Comparison of ENCODE assay signal across 9 cellular contexts in genomic region chr1:171805395-171806115, GRCh38. TPM values are rescaled to one million over a fixed set of nuclear protein-coding genes. Genes with fewer than 3 reads are reported as not detected.
DNase-seq lines count a peak whose midpoint lies in the region; ATAC-seq and TF ChIP-seq lines count a peak whose summit lies in the region.
"Had no signal": no experiment of that assay in that cellular context is flagged by ENCODE, and none has a peak within 500 bp of the region (broad histone marks: within the 10 kb centered on the region; RNA-seq: fewer than 3 reads in every experiment).

No MANE protein-coding gene starts in this region.

- intact Hi-C loops in esophagus muscularis mucosa (cut with DNase I): loop anchor here (10.0 kb wide), 1 partner anchor 59 kb away; no protein-coding TSS in a partner anchor
- intact Hi-C loops in activated CD4-positive, alpha-beta memory T cell treated with anti-CD3 and anti-CD28 coated beads for 36 hours (cut with micrococcal nuclease): no loop called here

- no peak for TF ChIP-seq EP300 in esophagus muscularis mucosa (IDR thresholded peaks at IDR 0.05)

- no peak for TF ChIP-seq CTCF in esophagus muscularis mucosa (IDR thresholded peaks at IDR 0.05)

- H3K27me3 Mint-ChIP-seq in CD8-positive, alpha-beta memory T cell: peaks cover 0 to 3% of the 10 kb centered on the region in 2 donors
- no peaks in the 10 kb centered on the region for H3K27me3 Mint-ChIP-seq in activated CD4-positive, alpha-beta memory T cell treated with anti-CD3 and anti-CD28 coated beads for 36 hours

- peak overlapping the region in 6 of 7 donors; percentile 47 to 75 (median 54) for H3K4me3 Mint-ChIP-seq in CD8-positive, alpha-beta memory T cell
- H3K4me3 Mint-ChIP-seq in activated CD4-positive, alpha-beta memory T cell treated with anti-CD3 and anti-CD28 coated beads for 36 hours: no peak overlapping the region

- POLR2A ChIA-PET in CD8-positive, alpha-beta memory T cell (lab: Charles Lee): no interaction called here
- POLR2A ChIA-PET in HEK293T (lab: Yijun Ruan, JAX): interaction anchor here (0.8 to 1.0 kb wide), 2 partner anchors 24 to 36 kb away, joined by 3 to 4 read pairs; partner anchors contain the start of genes DNM3 and METTL13
- POLR2A ChIA-PET in activated CD4-positive, alpha-beta memory T cell treated with anti-CD3 and anti-CD28 coated beads for 36 hours (lab: Charles Lee): no interaction called here

- H3K36me3 Mint-ChIP-seq in CD8-positive, alpha-beta memory T cell: peaks cover 0 to 3% (median 0%) of the 10 kb centered on the region in 3 donors
- H3K36me3 Mint-ChIP-seq in activated CD4-positive, alpha-beta memory T cell treated with anti-CD3 and anti-CD28 coated beads for 36 hours: no peaks in the 10 kb centered on the region

- H3K27ac Mint-ChIP-seq in CD8-positive, alpha-beta memory T cell: peak overlapping the region in 5 of 8 donors; percentile 47 to 76 (median 71)
- no peak overlapping the region for H3K27ac Mint-ChIP-seq in activated CD4-positive, alpha-beta memory T cell treated with anti-CD3 and anti-CD28 coated beads for 36 hours

- no peak for DNase-seq in CD8-positive, alpha-beta memory T cell
- DNase-seq in kidney glomerular epithelial cell (lab: John Stamatoyannopoulos, UW) (peak; percentile 33), T-helper 1 cell (no peak), HEK293T (ENCODE audit: extremely low spot score) (no peak), esophagus muscularis mucosa (ENCODE audit: extremely low spot score) (no peak)
- no peak for DNase-seq in activated CD4-positive, alpha-beta memory T cell treated with anti-CD3 and anti-CD28 coated beads for 36 hours
- DNase-seq: NCI-H1436 treated with DMSO at 0.1 percent for 48 hours had no signal

- ATAC-seq in GM19463 (IDR thresholded peaks at IDR 0.05; ENCODE audit: unreplicated experiment): peak; percentile 80
- peak; percentile 81 for ATAC-seq in HG03378 (IDR thresholded peaks at IDR 0.05; ENCODE audit: unreplicated experiment)

- peaks cover 11 to 17% (median 13%) of the 10 kb centered on the region in 3 donors for H3K4me1 Mint-ChIP-seq in CD8-positive, alpha-beta memory T cell
- H3K4me1 Mint-ChIP-seq in activated CD4-positive, alpha-beta memory T cell treated with anti-CD3 and anti-CD28 coated beads for 36 hours (ENCODE audit: low read depth): peaks cover 3% of the 10 kb centered on the region

- H3K27ac ChIP-seq in CD8-positive, alpha-beta memory T cell (ENCODE audit: low read depth, low read length): no peak overlapping the region
- H3K27ac ChIP-seq in esophagus muscularis mucosa (replicated peaks in 1 of 4): no peak overlapping the region

- CTCF ChIA-PET in CD8-positive, alpha-beta memory T cell (lab: Charles Lee): interaction anchor here (1.2 to 2.7 kb wide), 2 partner anchors 36 to 180 kb away, joined by 3 to 8 read pairs; no protein-coding TSS in a partner anchor
- CTCF ChIA-PET in HEK293T (lab: Yijun Ruan, JAX): interaction anchor here (0.9 to 8.4 kb wide), 2 partner anchors 179 to 291 kb away, joined by 3 to 82 read pairs; no protein-coding TSS in a partner anchor
- CTCF ChIA-PET in activated CD4-positive, alpha-beta memory T cell treated with anti-CD3 and anti-CD28 coated beads for 36 hours (lab: Charles Lee): interaction anchor here (1.1 to 8.5 kb wide), 2 partner anchors 39 to 180 kb away, joined by 4 to 238 read pairs; no protein-coding TSS in a partner anchor

- TF ChIP-seq POLR2A in esophagus muscularis mucosa (IDR thresholded peaks at IDR 0.05; ENCODE audit: low read depth): no peak

- 70% methylated on average over 9 of the region's 9 CpGs for WGBS in esophagus muscularis mucosa

- no peaks in the 10 kb centered on the region for H3K4me1 ChIP-seq in CD8-positive, alpha-beta memory T cell (ENCODE audit: insufficient read depth, low read length)
- H3K4me1 ChIP-seq in esophagus muscularis mucosa: peaks cover 0 to 8% (median 4%) of the 10 kb centered on the region in 4 donors

- H3K36me3 ChIP-seq in CD8-positive, alpha-beta memory T cell (ENCODE audit: insufficient read depth, low read length): no peaks in the 10 kb centered on the region
- H3K36me3 ChIP-seq in esophagus muscularis mucosa: no peaks in the 10 kb centered on the region

- H3K9me3 ChIP-seq in CD8-positive, alpha-beta memory T cell (ENCODE audit: low read length): no peaks in the 10 kb centered on the region
- H3K9me3 ChIP-seq in esophagus muscularis mucosa: no peaks in the 10 kb centered on the region

- no peaks in the 10 kb centered on the region for H3K9me3 Mint-ChIP-seq in CD8-positive, alpha-beta memory T cell
- no peaks in the 10 kb centered on the region for H3K9me3 Mint-ChIP-seq in activated CD4-positive, alpha-beta memory T cell treated with anti-CD3 and anti-CD28 coated beads for 36 hours

- H3K27me3 ChIP-seq in CD8-positive, alpha-beta memory T cell (ENCODE audit: insufficient read depth, low read length, poor library complexity, severe bottlenecking): no peaks in the 10 kb centered on the region
- H3K27me3 ChIP-seq in esophagus muscularis mucosa: no peaks in the 10 kb centered on the region

- peak overlapping the region; percentile 4 for H3K4me3 ChIP-seq in CD8-positive, alpha-beta memory T cell (ENCODE audit: low read length)
- no peak overlapping the region for H3K4me3 ChIP-seq in esophagus muscularis mucosa

TF ChIP-seq in HEK293T, 16 proteins besides CTCF, POLR2A, EP300 and RAD21:
- TF ChIP-seq ZNF384 (IDR thresholded peaks at IDR 0.05) (no peak), PKNOX1 (IDR thresholded peaks at IDR 0.05) (no peak), NFRKB (IDR thresholded peaks at IDR 0.05) (no peak), ELF4 (IDR thresholded peaks at IDR 0.05) (no peak), BHLHE40 (IDR thresholded peaks at IDR 0.05; ENCODE audit: borderline replicate concordance) (no peak), SP1 (IDR thresholded peaks at IDR 0.05) (no peak)

RNA-seq across cellular contexts. Expression of gene METTL13, which starts 24.1 kb away (rescaled TPM):
- total RNA-seq in CD8-positive, alpha-beta memory T cell: 10 to 100 TPM; 63.7 to 65.8 TPM
- 35.1 TPM for polyA plus RNA-seq in CD8-positive, alpha-beta memory T cell
- total RNA-seq in esophagus muscularis mucosa: 10 to 100 TPM; 17.5 to 20.9 (median 20.0) TPM
- 10 to 100 TPM; 45.6 to 49.8 TPM for total RNA-seq in activated CD4-positive, alpha-beta memory T cell treated with anti-CD3 and anti-CD28 coated beads for 36 hours

RNA-seq across cellular contexts. Expression of gene DNM3, which starts 35.7 kb away (rescaled TPM):
- total RNA-seq in CD8-positive, alpha-beta memory T cell: under 1 TPM; 0.59 to 0.64 TPM
- 0.29 TPM for polyA plus RNA-seq in CD8-positive, alpha-beta memory T cell
- 1 to 10 TPM; 3.3 to 6.4 (median 3.9) TPM for total RNA-seq in esophagus muscularis mucosa
- total RNA-seq in activated CD4-positive, alpha-beta memory T cell treated with anti-CD3 and anti-CD28 coated beads for 36 hours: 1 to 10 TPM in 1 of 2 experiments, under 1 TPM in 1; 0.93 to 1.2 TPM
